ENCODE assay signal across 8 cellular contexts in genomic region chr1:63124666-63125191, GRCh38.
A peak's percentile ranks its signal among the peaks of the same experiment; 100 is the strongest.
DNase-seq lines count a peak whose midpoint lies in the region; ATAC-seq and TF ChIP-seq lines count a peak whose summit lies in the region.

No MANE protein-coding gene starts in this region.

- no peaks in the 10 kb centered on the region for H3K9me2 ChIP-seq in OCI-LY7 (ENCODE audit: insufficient read depth, low read length)

- intact Hi-C loops in OCI-LY7 (cut with micrococcal nuclease; ENCODE audit: unreplicated experiment) = no loop called here
- intact Hi-C loops in CD8-positive, alpha-beta T cell (cut with DNase I, micrococcal nuclease) = no loop called here

- H3K9me3 ChIP-seq in OCI-LY7 (ENCODE audit: low read length) = no peaks in the 10 kb centered on the region
- no peaks in the 10 kb centered on the region for H3K9me3 ChIP-seq in CD8-positive, alpha-beta T cell (ENCODE audit: low read length)

- H3K79me2 ChIP-seq in OCI-LY7 (ENCODE audit: insufficient read depth, low read depth, low read length) = no peaks in the 10 kb centered on the region

- DNase-seq in OCI-LY7 (ENCODE audit: low spot score) (no peak), NCI-H2107 treated with DMSO at 0.1 percent for 48 hours (lab: John Stamatoyannopoulos, UW; ENCODE audit: unreplicated experiment) (no peak)
- no peak for DNase-seq in CD8-positive, alpha-beta T cell
- no peak for DNase-seq in activated naive CD8-positive, alpha-beta T cell treated with anti-CD3 and anti-CD28 coated beads for 36 hours

- no peak overlapping the region for H3K4me3 Mint-ChIP-seq in nephron
- no peak overlapping the region for H3K4me3 Mint-ChIP-seq in CD8-positive, alpha-beta T cell
- no peak overlapping the region for H3K4me3 Mint-ChIP-seq in activated naive CD8-positive, alpha-beta T cell treated with anti-CD3 and anti-CD28 coated beads for 36 hours

- no peak overlapping the region for H3K4me2 ChIP-seq in OCI-LY7 (ENCODE audit: low read length)

- no peaks in the 10 kb centered on the region for H3K4me1 ChIP-seq in OCI-LY7 (ENCODE audit: insufficient read depth, low read length, poor library complexity, severe bottlenecking)
- H3K4me1 ChIP-seq in CD8-positive, alpha-beta T cell (ENCODE audit: insufficient read depth, low read length) = no peaks in the 10 kb centered on the region

- CTCF ChIA-PET in OCI-LY7 (lab: Charles Lee; ENCODE audit: unreplicated experiment) = no interaction called here
- CTCF ChIA-PET in CD8-positive, alpha-beta T cell (lab: Charles Lee) = no interaction called here

- POLR2A ChIA-PET in OCI-LY7 (lab: Charles Lee) = interaction anchor here (0.9 kb wide), 1 partner anchor 36 kb away, joined by 3 read pairs; no protein-coding TSS in a partner anchor
- POLR2A ChIA-PET in CD8-positive, alpha-beta T cell (lab: Charles Lee) = no interaction called here

- no peaks in the 10 kb centered on the region for H4K20me1 ChIP-seq in OCI-LY7 (ENCODE audit: insufficient read depth, low read length)

- H3K4me3 ChIP-seq in OCI-LY7 (ENCODE audit: low read depth, low read length, poor library complexity, severe bottlenecking) = no peak overlapping the region
- no peak overlapping the region for H3K4me3 ChIP-seq in CD8-positive, alpha-beta T cell (ENCODE audit: low read depth, low read length)

- H3K4me1 Mint-ChIP-seq in nephron = peaks cover 10% of the 10 kb centered on the region
- no peaks in the 10 kb centered on the region for H3K4me1 Mint-ChIP-seq in CD8-positive, alpha-beta T cell (ENCODE audit: low read depth)
- H3K4me1 Mint-ChIP-seq in activated naive CD8-positive, alpha-beta T cell treated with anti-CD3 and anti-CD28 coated beads for 36 hours = peaks cover 7% of the 10 kb centered on the region

- no TSS peak for BruUV-seq in OCI-LY7 (replicated peaks; lab: Mats Ljungman, UMichigan)

- peak overlapping the region in 2 of 3 experiments; percentile 62 to 85 for H3K27ac Mint-ChIP-seq in nephron
- no peak overlapping the region for H3K27ac Mint-ChIP-seq in CD8-positive, alpha-beta T cell
- no peak overlapping the region for H3K27ac Mint-ChIP-seq in activated naive CD8-positive, alpha-beta T cell treated with anti-CD3 and anti-CD28 coated beads for 36 hours

- H3K27ac ChIP-seq in angular gyrus (ENCODE audit: low read depth, low read length) = peak overlapping the region; percentile 64
- no peak overlapping the region for H3K27ac ChIP-seq in OCI-LY7 (ENCODE audit: low read depth, low read length, poor library complexity, severe bottlenecking)
- H3K27ac ChIP-seq in CD8-positive, alpha-beta T cell (ENCODE audit: low read depth, low read length) = no peak overlapping the region

- ATAC-seq in GM19025 (IDR thresholded peaks at IDR 0.05; ENCODE audit: low read depth, unreplicated experiment) = peak; percentile 83
- peak; percentile 91 for ATAC-seq in HG03060 (IDR thresholded peaks at IDR 0.05; ENCODE audit: low read depth, unreplicated experiment)
- ATAC-seq in CD8-positive, alpha-beta T cell = no peak

- no peaks in the 10 kb centered on the region for H3K9me3 Mint-ChIP-seq in nephron
- no peaks in the 10 kb centered on the region for H3K9me3 Mint-ChIP-seq in CD8-positive, alpha-beta T cell
- no peaks in the 10 kb centered on the region for H3K9me3 Mint-ChIP-seq in activated naive CD8-positive, alpha-beta T cell treated with anti-CD3 and anti-CD28 coated beads for 36 hours

- peaks cover 4% of the 10 kb centered on the region for H3K27me3 Mint-ChIP-seq in nephron (ENCODE audit: low read depth)
- peaks cover 20% of the 10 kb centered on the region for H3K27me3 Mint-ChIP-seq in CD8-positive, alpha-beta T cell (ENCODE audit: low read depth)
- H3K27me3 Mint-ChIP-seq in activated naive CD8-positive, alpha-beta T cell treated with anti-CD3 and anti-CD28 coated beads for 36 hours = peaks cover 36% of the 10 kb centered on the region

- no peak for TF ChIP-seq CTCF in nephron (IDR thresholded peaks at IDR 0.05; ENCODE audit: unreplicated experiment in 3 of 3)
- no peak for TF ChIP-seq CTCF in OCI-LY7 (conservative IDR thresholded peaks at IDR 0.05; ENCODE audit: low read length)
- no peak for TF ChIP-seq CTCF in CD8-positive, alpha-beta T cell (IDR thresholded peaks at IDR 0.05)

- no peaks in the 10 kb centered on the region for H3K27me3 ChIP-seq in CD8-positive, alpha-beta T cell (ENCODE audit: insufficient read depth, low read length)

- H3K36me3 ChIP-seq in OCI-LY7 (ENCODE audit: insufficient read depth, low read length) = no peaks in the 10 kb centered on the region
- H3K36me3 ChIP-seq in CD8-positive, alpha-beta T cell (ENCODE audit: insufficient read depth, low read length) = no peaks in the 10 kb centered on the region

- no peaks in the 10 kb centered on the region for H3K36me3 Mint-ChIP-seq in nephron (ENCODE audit: low read depth)
- no peaks in the 10 kb centered on the region for H3K36me3 Mint-ChIP-seq in CD8-positive, alpha-beta T cell
- H3K36me3 Mint-ChIP-seq in activated naive CD8-positive, alpha-beta T cell treated with anti-CD3 and anti-CD28 coated beads for 36 hours = no peaks in the 10 kb centered on the region

- H2AFZ ChIP-seq in OCI-LY7 (ENCODE audit: low read length) = no peak overlapping the region

Comparison
In these comparisons a context has a peak if more than half of its experiments do, and no peak if none do; other contexts are left out.
1. H3K27ac Mint-ChIP-seq: peak in nephron (2 of 3); none in CD8-positive, alpha-beta T cell (single experiment) and activated naive CD8-positive, alpha-beta T cell treated with anti-CD3 and anti-CD28 coated beads for 36 hours (single experiment).